In the genomic region with DNA sequence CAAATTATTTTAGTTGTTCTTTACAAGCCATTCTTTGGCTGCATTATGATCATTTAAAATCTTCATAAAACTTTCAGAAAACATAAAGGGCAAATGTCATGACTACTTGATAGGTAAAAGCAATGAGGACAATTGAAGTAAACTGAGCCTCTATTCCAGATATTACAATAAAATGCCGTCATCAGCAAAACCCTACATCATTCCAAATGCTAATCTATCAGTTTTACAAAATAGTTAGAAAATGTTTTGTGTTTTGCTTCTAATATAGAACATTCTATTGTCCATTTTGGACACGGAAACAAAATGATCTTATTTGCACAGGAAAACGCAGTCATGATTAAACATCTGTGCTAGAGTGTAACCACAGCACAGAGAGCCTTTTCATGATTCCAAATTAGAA, we compare ENCODE assay signal across 23 cellular contexts.
"Had no signal": no experiment of that assay in that cellular context is flagged by ENCODE, and none has a peak within 500 bp of the region (broad histone marks: within the 10 kb centered on the region; RNA-seq: fewer than 3 reads in every experiment).

No MANE protein-coding gene starts in this region.

- H3K4me1 ChIP-seq: left lung, right atrium auricular region, sigmoid colon, tibial nerve, upper lobe of left lung had no signal

- FAIRE-seq: frontal cortex, kidney, urothelium cell line had no signal

- DNase-seq: cerebellar nuclear complex; cortex of kidney; effector CD4-positive, alpha-beta T cell; kidney; left cardiac atrium; left lung; mammary epithelial cell; naive thymus-derived CD8-positive, alpha-beta T cell; nephron progenitor cell; occipital lobe; ovary; sigmoid colon; stimulated activated CD4-positive, alpha-beta T cell treated with anti-CD3 and anti-CD28 coated beads, Interleukin-2, amount 100 ng/mL, for 24 hours; stimulated activated CD4-positive, alpha-beta T cell treated with anti-CD3 and anti-CD28 coated beads, Interleukin-4, amount 100 ng/mL, for 24 hours; stimulated activated naive CD8-positive, alpha-beta T cell treated with anti-CD3 and anti-CD28 coated beads, Interleukin-15, Interleukin-2, amounts not matched to agents 100 U/mL and 50 U/mL, for 24 hours; substantia nigra; upper lobe of left lung had no signal

- H3K36me3 ChIP-seq: left lung, ovary, right atrium auricular region, sigmoid colon, thoracic aorta, tibial nerve, upper lobe of left lung had no signal

- H3K4me3 ChIP-seq: left lung, ovary, right atrium auricular region, sigmoid colon, thoracic aorta, tibial nerve, upper lobe of left lung had no signal

- H3K9me3 ChIP-seq: left lung, ovary, right atrium auricular region, sigmoid colon, thoracic aorta, tibial nerve, upper lobe of left lung had no signal

- ATAC-seq: left cardiac atrium; left lung; naive thymus-derived CD8-positive, alpha-beta T cell; stimulated activated effector memory CD8-positive, alpha-beta T cell treated with anti-CD3 and anti-CD28 coated beads, Interleukin-12 subunit alpha, Interleukin-12 subunit beta, amount 100 ng/mL, for 72 hours; stimulated activated naive CD8-positive, alpha-beta T cell treated with anti-CD3 and anti-CD28 coated beads, Interleukin-15, Interleukin-2, amounts not matched to agents 100 U/mL and 50 U/mL, for 24 hours had no signal

- H3K27ac ChIP-seq: left lung, ovary, right atrium auricular region, sigmoid colon, thoracic aorta, tibial nerve, upper lobe of left lung had no signal

- H3K27me3 ChIP-seq: left lung, ovary, right atrium auricular region, sigmoid colon, tibial nerve, upper lobe of left lung had no signal
